7 cellular contexts compared by ENCODE assay signal in the genomic region with DNA sequence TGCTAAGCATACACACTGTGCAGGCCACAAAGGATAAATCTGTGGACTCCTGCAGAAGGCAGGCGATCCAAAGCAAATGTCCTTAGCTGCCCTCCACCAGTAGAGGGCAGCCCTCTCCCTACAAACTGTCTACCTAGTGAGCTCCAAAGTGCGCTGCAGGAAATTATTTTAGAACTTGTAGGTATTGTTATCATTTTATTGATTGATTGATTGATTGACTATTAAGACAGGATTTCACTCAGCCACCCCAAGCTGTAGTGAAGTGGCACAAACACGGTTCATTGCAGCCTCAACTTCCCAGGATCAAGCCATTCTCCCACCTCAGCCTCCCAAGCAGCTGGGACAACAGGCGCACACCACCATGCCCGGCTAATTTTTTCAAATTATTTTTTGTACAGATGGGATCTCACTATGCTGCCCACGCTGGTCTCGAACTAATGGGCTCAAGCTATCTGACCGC. TPM values are rescaled to one million over a fixed set of nuclear protein-coding genes. Genes with fewer than 3 reads are reported as not detected.
DNase-seq lines count a peak whose midpoint lies in the region; ATAC-seq, FAIRE-seq and TF ChIP-seq lines count a peak whose summit lies in the region.

No MANE protein-coding gene starts in this region.

- peak; percentile 32 for ATAC-seq in HG03354 (IDR thresholded peaks at IDR 0.05; ENCODE audit: poor library complexity, severe bottlenecking, unreplicated experiment)
- peak; percentile 32 for ATAC-seq in activated CD8-positive, alpha-beta T cell treated with anti-CD3 and anti-CD28 coated beads for 36 hours

- H3K9me3 Mint-ChIP-seq in activated CD8-positive, alpha-beta T cell treated with anti-CD3 and anti-CD28 coated beads for 36 hours: no peaks in the 10 kb centered on the region

- peak overlapping the region; percentile 55 for H3K4me3 Mint-ChIP-seq in activated CD8-positive, alpha-beta T cell treated with anti-CD3 and anti-CD28 coated beads for 36 hours

- intact Hi-C loops in activated CD8-positive, alpha-beta T cell treated with anti-CD3 and anti-CD28 coated beads for 36 hours (cut with micrococcal nuclease): no loop called here

- no peak overlapping the region for H3K27ac Mint-ChIP-seq in activated CD8-positive, alpha-beta T cell treated with anti-CD3 and anti-CD28 coated beads for 36 hours

- peaks cover 25% of the 10 kb centered on the region for H3K4me1 Mint-ChIP-seq in activated CD8-positive, alpha-beta T cell treated with anti-CD3 and anti-CD28 coated beads for 36 hours (ENCODE audit: low read depth)

- H3K36me3 ChIP-seq in effector memory CD4-positive, alpha-beta T cell (ENCODE audit: control insufficient read depth, insufficient read depth, low read length): no peaks in the 10 kb centered on the region

- peak; percentile 84 for TF ChIP-seq CTCF in activated CD8-positive, alpha-beta T cell treated with anti-CD3 and anti-CD28 coated beads for 36 hours (IDR thresholded peaks at IDR 0.05)

- CTCF ChIA-PET in activated CD8-positive, alpha-beta T cell treated with anti-CD3 and anti-CD28 coated beads for 36 hours (lab: Charles Lee): interaction anchor here (0.5 to 5.5 kb wide), 51 partner anchors 9 to 1517 kb away, joined by 3 to 112 read pairs (median 4); a partner anchor contains a TSS

- H3K4me1 ChIP-seq in effector memory CD4-positive, alpha-beta T cell (ENCODE audit: control insufficient read depth, insufficient read depth, low read length, poor library complexity, severe bottlenecking): peaks cover 5% of the 10 kb centered on the region

- peak; percentile 89 for FAIRE-seq in GM12891 (lab: Jason Lieb, UNC)

- peak; percentile 30 for DNase-seq in GM12891 (ENCODE audit: insufficient read length, low spot score)
- peak; percentile 89 for DNase-seq in NCI-H82 (lab: John Stamatoyannopoulos, UW)
- DNase-seq in activated CD8-positive, alpha-beta T cell treated with anti-CD3 and anti-CD28 coated beads for 36 hours: peak; percentile 79
- peak; percentile 37 to 59 (median 48) for DNase-seq in effector memory CD4-positive, alpha-beta T cell
- DNase-seq in middle frontal gyrus (ENCODE audit: extremely low spot score, low spot score): peak; percentile 65
- peak; percentile 70 for DNase-seq in stimulated activated CD8-positive, alpha-beta memory T cell treated with anti-CD3 and anti-CD28 coated beads, Interleukin-4, amount 100 ng/mL, for 48 hours

- peaks cover 12% of the 10 kb centered on the region for H3K36me3 Mint-ChIP-seq in activated CD8-positive, alpha-beta T cell treated with anti-CD3 and anti-CD28 coated beads for 36 hours (ENCODE audit: low read depth)

- no peak for TF ChIP-seq POLR2A in GM12891 (IDR thresholded peaks at IDR 0.05; ENCODE audit: low read depth, low read length)

- POLR2A ChIA-PET in activated CD8-positive, alpha-beta T cell treated with anti-CD3 and anti-CD28 coated beads for 36 hours (lab: Charles Lee): interaction anchor here (0.7 to 2.4 kb wide), 3 partner anchors 25 to 513 kb away, joined by 4 to 9 read pairs (median 8); no protein-coding TSS in a partner anchor

- H3K9me3 ChIP-seq in effector memory CD4-positive, alpha-beta T cell (ENCODE audit: control insufficient read depth, low read length): no peaks in the 10 kb centered on the region

- no peak overlapping the region for H3K27ac ChIP-seq in effector memory CD4-positive, alpha-beta T cell (ENCODE audit: insufficient read depth, low read length, poor library complexity, severe bottlenecking)

- H3K4me3 ChIP-seq in effector memory CD4-positive, alpha-beta T cell (ENCODE audit: insufficient read depth, low read depth, low read length, poor library complexity, severe bottlenecking): no peak overlapping the region

- H3K27me3 Mint-ChIP-seq in activated CD8-positive, alpha-beta T cell treated with anti-CD3 and anti-CD28 coated beads for 36 hours: no peaks in the 10 kb centered on the region

- no peaks in the 10 kb centered on the region for H3K27me3 ChIP-seq in effector memory CD4-positive, alpha-beta T cell (replicated peaks; ENCODE audit: control insufficient read depth, insufficient read depth, low read length, poor library complexity, severe bottlenecking)

TF ChIP-seq in GM12891, 5 proteins besides CTCF, POLR2A, EP300 and RAD21:
- TF ChIP-seq SPI1 (IDR thresholded peaks at IDR 0.05; ENCODE audit: low read depth, low read length) (no peak), PAX5 (IDR thresholded peaks at IDR 0.05; ENCODE audit: insufficient read depth, low read length, severe bottlenecking) (no peak), POLR2AphosphoS5 (IDR thresholded peaks at IDR 0.05; ENCODE audit: low read depth, low read length) (no peak), TAF1 (IDR thresholded peaks at IDR 0.05; ENCODE audit: low read depth, low read length) (no peak), POU2F2 (IDR thresholded peaks at IDR 0.05; ENCODE audit: low read depth, low read length) (no peak)

RNA-seq across cellular contexts. Expression of a gene that starts 37.3 kb away (rescaled TPM):
- polyA plus RNA-seq in GM12891 (2012; ENCODE audit: low read depth, missing spikeins): 26.7 TPM
- 10 to 100 TPM; 36.2 TPM for total RNA-seq in activated CD8-positive, alpha-beta T cell treated with anti-CD3 and anti-CD28 coated beads for 36 hours

Comparison
In these comparisons a context has a peak if more than half of its experiments do, and no peak if none do; other contexts are left out.
1. DNase-seq: peak in every context shown above with its lines; median percentile 89 in NCI-H82; 79 in activated CD8-positive, alpha-beta T cell treated with anti-CD3 and anti-CD28 coated beads for 36 hours; 70 in stimulated activated CD8-positive, alpha-beta memory T cell treated with anti-CD3 and anti-CD28 coated beads, Interleukin-4, amount 100 ng/mL, for 48 hours; 65 in middle frontal gyrus; 48 in effector memory CD4-positive, alpha-beta T cell; 30 in GM12891.